In genomic region chr7:137975223-137975622, GRCh38 we compare ENCODE assay signal across 9 cellular contexts. TPM values are rescaled to one million over a fixed set of nuclear protein-coding genes. Genes with fewer than 3 reads are reported as not detected.
A peak's percentile ranks its signal among the peaks of the same experiment; 100 is the strongest.
DNase-seq lines count a peak whose midpoint lies in the region; ATAC-seq and TF ChIP-seq lines count a peak whose summit lies in the region.
"Had no signal": no experiment of that assay in that cellular context is flagged by ENCODE, and none has a peak within 500 bp of the region (broad histone marks: within the 10 kb centered on the region; RNA-seq: fewer than 3 reads in every experiment).

No MANE protein-coding gene starts in this region.

- no peaks in the 10 kb centered on the region for H3K27me3 Mint-ChIP-seq in activated naive CD8-positive, alpha-beta T cell treated with anti-CD3 and anti-CD28 coated beads for 36 hours

- TF ChIP-seq CTCF in stomach (IDR thresholded peaks at IDR 0.05), result no peak

- TF ChIP-seq POLR2A in stomach (IDR thresholded peaks at IDR 0.05), result no peak

- peak overlapping the region in 4 of 5 donors; percentile 78 to 95 (median 84) for H3K27ac ChIP-seq in stomach

- no peak overlapping the region for H3K4me3 Mint-ChIP-seq in activated naive CD8-positive, alpha-beta T cell treated with anti-CD3 and anti-CD28 coated beads for 36 hours

- 38 to 61% (median 51%) methylated on average over 3 of the region's 3 CpGs for WGBS in stomach, 5 donors

- TF ChIP-seq EP300 in stomach (IDR thresholded peaks at IDR 0.05), result no peak

- peaks cover 45 to 94% (median 72%) of the 10 kb centered on the region in 4 donors for H3K4me1 ChIP-seq in stomach

- peak; percentile 57 for ATAC-seq in GM19043 (IDR thresholded peaks at IDR 0.05; ENCODE audit: low read depth, unreplicated experiment)
- peak; percentile 85 for ATAC-seq in HG03565 (IDR thresholded peaks at IDR 0.05; ENCODE audit: unreplicated experiment)
- no peak for ATAC-seq in HG03108 (IDR thresholded peaks at IDR 0.05; ENCODE audit: unreplicated experiment)

- no peaks in the 10 kb centered on the region for H3K27me3 ChIP-seq in stomach

- DNase-seq in head of caudate nucleus (peak in 41 of 42 donors; percentile 18 to 85 (median 64)), stomach (no peak), HT-29 (ENCODE audit: low spot score) (no peak)
- no peak for DNase-seq in activated naive CD8-positive, alpha-beta T cell treated with anti-CD3 and anti-CD28 coated beads for 36 hours
- no peak for DNase-seq in activated CD4-positive, alpha-beta T cell treated with anti-CD3 and anti-CD28 coated beads for 4 hours
- DNase-seq: NCI-H1930 had no signal

- peaks cover 2% of the 10 kb centered on the region for H3K4me1 Mint-ChIP-seq in activated naive CD8-positive, alpha-beta T cell treated with anti-CD3 and anti-CD28 coated beads for 36 hours

- no peaks in the 10 kb centered on the region for H3K9me3 ChIP-seq in stomach

- no peak overlapping the region for H3K4me3 ChIP-seq in stomach

- H3K27ac Mint-ChIP-seq in activated naive CD8-positive, alpha-beta T cell treated with anti-CD3 and anti-CD28 coated beads for 36 hours, result no peak overlapping the region

- peaks cover 8% of the 10 kb centered on the region for H3K36me3 Mint-ChIP-seq in activated naive CD8-positive, alpha-beta T cell treated with anti-CD3 and anti-CD28 coated beads for 36 hours

- H3K9me3 Mint-ChIP-seq in activated naive CD8-positive, alpha-beta T cell treated with anti-CD3 and anti-CD28 coated beads for 36 hours, result no peaks in the 10 kb centered on the region

- intact Hi-C loops in head of caudate nucleus (cut with DNase I), result no loop called here
- intact Hi-C loops in stomach (cut with DNase I; ENCODE audit: low total_unique reads), result no loop called here

- H3K36me3 ChIP-seq in stomach, result no peaks in the 10 kb centered on the region

RNA-seq across cellular contexts. Expression of gene CREB3L2, which starts 26.7 kb away (rescaled TPM):
- total RNA-seq in stomach, result 100 to 1,000 TPM in 1 of 5 donors, 10 to 100 TPM in 4; 22.6 to 258 (median 38.8) TPM
- 1 to 10 TPM; 5.8 to 8.6 (median 6.6) TPM for polyA plus RNA-seq in stomach
- total RNA-seq in activated naive CD8-positive, alpha-beta T cell treated with anti-CD3 and anti-CD28 coated beads for 36 hours, result 10 to 100 TPM; 20.4 to 21.8 TPM
- 3.2 and 4.1 TPM in 2 replicates for total RNA-seq in HT-29 (2014; rRNA removed; shearing (Covaris generic))

Comparison
In these comparisons a context has a peak if more than half of its experiments do, and no peak if none do; other contexts are left out.
1. DNase-seq: peak in head of caudate nucleus (41 of 42); none in stomach (single experiment), activated naive CD8-positive, alpha-beta T cell treated with anti-CD3 and anti-CD28 coated beads for 36 hours (single experiment), HT-29 (single experiment) and activated CD4-positive, alpha-beta T cell treated with anti-CD3 and anti-CD28 coated beads for 4 hours (0 of 2).